ENCODE assay signal across 14 cellular contexts in genomic region chr19:3759482-3760254, GRCh38. TPM values are rescaled to one million over a fixed set of nuclear protein-coding genes. Genes with fewer than 3 reads are reported as not detected.
DNase-seq lines count a peak whose midpoint lies in the region; ATAC-seq and TF ChIP-seq lines count a peak whose summit lies in the region.
"Had no signal": no experiment of that assay in that cellular context is flagged by ENCODE, and none has a peak within 500 bp of the region (broad histone marks: within the 10 kb centered on the region; RNA-seq: fewer than 3 reads in every experiment).

No MANE protein-coding gene starts in this region.

- CTCF ChIA-PET in activated naive CD4-positive, alpha-beta T cell treated with anti-CD3 and anti-CD28 coated beads, Interleukin-2, amount 10 ng/mL, durations not matched to agents 7 days and 5 days (lab: Charles Lee), result interaction anchor here (0.9 kb wide), 1 partner anchor 63 kb away, joined by 4 read pairs; no protein-coding TSS in a partner anchor

- H3F3A ChIP-seq in OCI-LY1 (ENCODE audit: insufficient read depth, low read length), result no peaks in the 10 kb centered on the region

- H3K9me3 ChIP-seq in OCI-LY1 (ENCODE audit: low read length) (no peaks in the 10 kb centered on the region), skeletal muscle satellite cell (replicated peaks; ENCODE audit: low read length) (no peaks in the 10 kb centered on the region), aorta (ENCODE audit: control insufficient read depth, low read length) (no peaks in the 10 kb centered on the region)
- H3K9me3 ChIP-seq: pancreas had no signal

- H3K4me1 Mint-ChIP-seq in activated naive CD4-positive, alpha-beta T cell treated with anti-CD3 and anti-CD28 coated beads, Interleukin-2, amount 10 ng/mL, durations not matched to agents 7 days and 5 days, result peaks cover 50% of the 10 kb centered on the region
- H3K4me1 Mint-ChIP-seq in effector memory CD8-positive, alpha-beta T cell (ENCODE audit: low read depth in 2 of 2), result peaks cover 31 to 38% of the 10 kb centered on the region in 2 donors
- peaks cover 19% of the 10 kb centered on the region for H3K4me1 Mint-ChIP-seq in CD14-positive monocyte

- H3K36me3 Mint-ChIP-seq in activated naive CD4-positive, alpha-beta T cell treated with anti-CD3 and anti-CD28 coated beads, Interleukin-2, amount 10 ng/mL, durations not matched to agents 7 days and 5 days, result peaks cover 32% of the 10 kb centered on the region
- peaks cover 7 to 13% of the 10 kb centered on the region in 2 donors for H3K36me3 Mint-ChIP-seq in activated naive CD4-positive, alpha-beta T cell treated with anti-CD3 and anti-CD28 coated beads, Interleukin-2, amount 50 U/mL, for 72 hours
- H3K36me3 Mint-ChIP-seq in effector memory CD8-positive, alpha-beta T cell (ENCODE audit: insufficient read depth), result peaks cover 56% of the 10 kb centered on the region
- H3K36me3 Mint-ChIP-seq in CD14-positive monocyte, result peaks cover 5 to 30% of the 10 kb centered on the region in 2 donors

- H3K4me1 ChIP-seq in OCI-LY1 (ENCODE audit: insufficient read depth, low read length, severe bottlenecking) (peaks cover 25% of the 10 kb centered on the region), skeletal muscle satellite cell (ENCODE audit: control insufficient read depth, insufficient read depth, low read length) (peaks cover 18% of the 10 kb centered on the region), aorta (ENCODE audit: control insufficient read depth in 1 of 2, insufficient read depth in 2 of 2, low read length in 2 of 2) (no peaks in the 10 kb centered on the region)

- H3K4me3 Mint-ChIP-seq in activated naive CD4-positive, alpha-beta T cell treated with anti-CD3 and anti-CD28 coated beads, Interleukin-2, amount 10 ng/mL, durations not matched to agents 7 days and 5 days, result peak overlapping the region; percentile 96
- H3K4me3 Mint-ChIP-seq in effector memory CD8-positive, alpha-beta T cell, result peak overlapping the region; percentile 37 to 98
- H3K4me3 Mint-ChIP-seq in CD14-positive monocyte, result no peak overlapping the region

- no peak overlapping the region for H3K27ac Mint-ChIP-seq in activated naive CD4-positive, alpha-beta T cell treated with anti-CD3 and anti-CD28 coated beads, Interleukin-2, amount 10 ng/mL, durations not matched to agents 7 days and 5 days
- H3K27ac Mint-ChIP-seq in activated naive CD4-positive, alpha-beta T cell treated with anti-CD3 and anti-CD28 coated beads, Interleukin-2, amount 50 U/mL, for 72 hours, result peak overlapping the region in 1 of 2 donors; percentile 98
- H3K27ac Mint-ChIP-seq in effector memory CD8-positive, alpha-beta T cell, result peak overlapping the region in 1 of 2 donors; percentile 100
- no peak overlapping the region for H3K27ac Mint-ChIP-seq in CD14-positive monocyte

- H3K27me3 Mint-ChIP-seq in activated naive CD4-positive, alpha-beta T cell treated with anti-CD3 and anti-CD28 coated beads, Interleukin-2, amount 10 ng/mL, durations not matched to agents 7 days and 5 days, result peaks cover 6% of the 10 kb centered on the region
- no peaks in the 10 kb centered on the region for H3K27me3 Mint-ChIP-seq in effector memory CD8-positive, alpha-beta T cell
- H3K27me3 Mint-ChIP-seq in CD14-positive monocyte (ENCODE audit: low read depth in 3 of 3), result peaks cover 0 to 3% (median 2%) of the 10 kb centered on the region in 3 donors

- H4K20me1 ChIP-seq in OCI-LY1 (ENCODE audit: insufficient read depth, low read length), result no peaks in the 10 kb centered on the region

- ATAC-seq in activated naive CD4-positive, alpha-beta T cell treated with anti-CD3 and anti-CD28 coated beads, Interleukin-2, amount 50 U/mL, for 72 hours, result no peak
- no peak for ATAC-seq in effector memory CD8-positive, alpha-beta T cell (replicated peaks)
- ATAC-seq in aorta (ENCODE audit: low FRiP score), result no peak
- ATAC-seq: pancreas had no signal

- H3K4me3 ChIP-seq in OCI-LY1 (ENCODE audit: low read depth, low read length, poor library complexity, severe bottlenecking) (peak overlapping the region; percentile 84), skeletal muscle satellite cell (ENCODE audit: low read length) (no peak overlapping the region), aorta (ENCODE audit: low read length in 2 of 2) (no peak overlapping the region)

- H3K9ac ChIP-seq in OCI-LY1 (ENCODE audit: low read length) (no peak overlapping the region; the same call in 1 of the 2 replicates), skeletal muscle satellite cell (ENCODE audit: low read depth, low read length) (no peak overlapping the region)

- no peaks in the 10 kb centered on the region for H3K9me2 ChIP-seq in OCI-LY1 (ENCODE audit: low read depth, low read length)

- no peaks in the 10 kb centered on the region for H3K79me2 ChIP-seq in OCI-LY1 (ENCODE audit: insufficient read depth, low read length)

- no peaks in the 10 kb centered on the region for H3K27me3 ChIP-seq in OCI-LY1 (ENCODE audit: insufficient read depth, low read length)
- no peaks in the 10 kb centered on the region for H3K27me3 ChIP-seq in skeletal muscle satellite cell (ENCODE audit: control insufficient read depth, insufficient read depth, low read length)
- no peaks in the 10 kb centered on the region for H3K27me3 ChIP-seq in aorta (ENCODE audit: control insufficient read depth in 1 of 2, insufficient read depth in 2 of 2, low read length in 1 of 2)
- H3K27me3 ChIP-seq: pancreas had no signal

- H3K36me3 ChIP-seq in OCI-LY1 (ENCODE audit: insufficient read depth, low read length), result peaks cover 18% of the 10 kb centered on the region; the same call in 1 of the 2 replicates
- H3K36me3 ChIP-seq in skeletal muscle satellite cell (ENCODE audit: insufficient read depth, low read length), result peaks cover 6% of the 10 kb centered on the region
- no peaks in the 10 kb centered on the region for H3K36me3 ChIP-seq in aorta (ENCODE audit: control insufficient read depth in 1 of 2, insufficient read depth in 2 of 2, low read length in 1 of 2)
- H3K36me3 ChIP-seq: pancreas had no signal

- intact Hi-C loops in CD14-positive monocyte (cut with micrococcal nuclease) (loop anchor here in 1 of 2 donors (5.0 kb wide), 1 partner anchor 63 kb away; no protein-coding TSS in a partner anchor), aorta (cut with DNase I) (loop anchor here in 1 of 2 donors (5.0 kb wide), 2 partner anchors 213 to 228 kb away; partner anchors contain the start of genes DAPK3 and EEF2)

- no peak overlapping the region for H2AFZ ChIP-seq in OCI-LY1 (ENCODE audit: low read length)

- WGBS in aorta, 2 donors, result 85 to 86% methylated on average over 19 of the region's 19 CpGs

- TF ChIP-seq CTCF in OCI-LY1 (IDR thresholded peaks at IDR 0.05; ENCODE audit: low read length), result no peak
- no peak for TF ChIP-seq CTCF in CD14-positive monocyte (IDR thresholded peaks at IDR 0.05)

- H3K27ac ChIP-seq in OCI-LY1 (ENCODE audit: low read depth, low read length, poor library complexity, severe bottlenecking) (no peak overlapping the region), aorta (ENCODE audit: low read depth in 1 of 2, low read length in 2 of 2) (no peak overlapping the region)
- H3K27ac ChIP-seq: pancreas had no signal

- H3K9me3 Mint-ChIP-seq in activated naive CD4-positive, alpha-beta T cell treated with anti-CD3 and anti-CD28 coated beads, Interleukin-2, amount 10 ng/mL, durations not matched to agents 7 days and 5 days, result no peaks in the 10 kb centered on the region
- H3K9me3 Mint-ChIP-seq in activated naive CD4-positive, alpha-beta T cell treated with anti-CD3 and anti-CD28 coated beads, Interleukin-2, amount 50 U/mL, for 72 hours, result no peaks in the 10 kb centered on the region
- H3K9me3 Mint-ChIP-seq in effector memory CD8-positive, alpha-beta T cell, result peaks cover 0 to 3% of the 10 kb centered on the region in 2 donors
- no peaks in the 10 kb centered on the region for H3K9me3 Mint-ChIP-seq in CD14-positive monocyte

- DNase-seq in activated naive CD4-positive, alpha-beta T cell treated with anti-CD3 and anti-CD28 coated beads, Interleukin-2, amount 10 ng/mL, durations not matched to agents 7 days and 5 days, result no peak
- DNase-seq in activated naive CD4-positive, alpha-beta T cell treated with anti-CD3 and anti-CD28 coated beads, Interleukin-2, amount 50 U/mL, for 72 hours (ENCODE audit: low spot score in 2 of 2), result no peak
- no peak for DNase-seq in effector memory CD8-positive, alpha-beta T cell
- DNase-seq in CD14-positive monocyte (ENCODE audit: low spot score) (no peak), aorta (no peak), mesenteric fat pad (ENCODE audit: low spot score) (no peak)
- DNase-seq: activated CD4-positive, alpha-beta T cell treated with anti-CD3 and anti-CD28 coated beads, Interleukin-2, amount 50 U/mL, for 1 hour; DMS79; immature natural killer cell; NCI-H187; NCI-H524 had no signal

- H3K4me2 ChIP-seq in OCI-LY1 (ENCODE audit: low read length) (peak overlapping the region; percentile 75; the same call in 1 of the 2 replicates), skeletal muscle satellite cell (ENCODE audit: low read length) (peak overlapping the region; percentile 41)

RNA-seq across cellular contexts. Expression of gene APBA3, which starts 1.8 kb away (rescaled TPM):
- total RNA-seq in activated naive CD4-positive, alpha-beta T cell treated with anti-CD3 and anti-CD28 coated beads, Interleukin-2, amount 50 U/mL, for 72 hours, result 10 to 100 TPM; 44.6 to 61.7 TPM
- 15.0 and 21.6 TPM in 2 replicates for total RNA-seq in skeletal muscle satellite cell (2012; rRNA removed)
- polyA plus RNA-seq in CD14-positive monocyte (10 to 100 TPM; 14.5 to 16.1 TPM), aorta (10 to 100 TPM in 1 of 2 donors, 1 to 10 TPM in 1; 7.1 to 25.6 TPM)
- total RNA-seq in aorta (10 to 100 TPM; 15.7 to 24.3 TPM), mesenteric fat pad (12.1 TPM)

RNA-seq across cellular contexts. Expression of gene MRPL54, which starts 2.8 kb away (rescaled TPM):
- total RNA-seq in activated naive CD4-positive, alpha-beta T cell treated with anti-CD3 and anti-CD28 coated beads, Interleukin-2, amount 50 U/mL, for 72 hours, result 10 to 100 TPM; 15.7 to 68.7 TPM
- total RNA-seq in skeletal muscle satellite cell (2012; rRNA removed), result 56.5 and 65.5 TPM in 2 replicates
- polyA plus RNA-seq in CD14-positive monocyte (100 to 1,000 TPM; 115 to 133 TPM), aorta (100 to 1,000 TPM in 1 of 2 donors, 10 to 100 TPM in 1; 88.7 to 125 TPM)
- total RNA-seq in aorta (10 to 100 TPM; 39.6 to 40.7 TPM), mesenteric fat pad (72.7 TPM)

RNA-seq across cellular contexts. Expression of gene RAX2, which starts 12.4 kb away (rescaled TPM):
- not detected for total RNA-seq in activated naive CD4-positive, alpha-beta T cell treated with anti-CD3 and anti-CD28 coated beads, Interleukin-2, amount 50 U/mL, for 72 hours
- not detected in 2 replicates for total RNA-seq in skeletal muscle satellite cell (2012; rRNA removed)
- polyA plus RNA-seq in CD14-positive monocyte (not detected), aorta (not detected)
- total RNA-seq in aorta (not detected), mesenteric fat pad (not detected)
- total RNA-seq: pancreas had no signal
- polyA plus RNA-seq: immature natural killer cell, pancreas had no signal

RNA-seq across cellular contexts. Expression of gene MATK, which starts 26.5 kb away (rescaled TPM):
- total RNA-seq in activated naive CD4-positive, alpha-beta T cell treated with anti-CD3 and anti-CD28 coated beads, Interleukin-2, amount 50 U/mL, for 72 hours, result 10 to 100 TPM in 1 of 2 donors, 1 to 10 TPM in 1; 7.4 to 27.8 TPM
- total RNA-seq in skeletal muscle satellite cell (2012; rRNA removed), result 0.44 and 2.0 TPM in 2 replicates
- under 1 TPM; 0.20 to 0.44 TPM for polyA plus RNA-seq in CD14-positive monocyte
- 1 to 10 TPM; 1.9 to 2.0 TPM for total RNA-seq in aorta
- 1 to 10 TPM; 1.7 to 5.5 TPM for polyA plus RNA-seq in aorta
- total RNA-seq in mesenteric fat pad, result 3.3 TPM

RNA-seq across cellular contexts. Expression of gene TJP3, which starts 51.5 kb away (rescaled TPM):
- 1 to 10 TPM; 2.6 to 6.3 TPM for total RNA-seq in activated naive CD4-positive, alpha-beta T cell treated with anti-CD3 and anti-CD28 coated beads, Interleukin-2, amount 50 U/mL, for 72 hours
- total RNA-seq in skeletal muscle satellite cell (2012; rRNA removed), result under 0.01 TPM in 1 of 2 replicates, not detected in the other
- polyA plus RNA-seq in CD14-positive monocyte (not detected), aorta (10 to 100 TPM in 1 of 2 donors, under 1 TPM in 1; 0.84 to 29.2 TPM)
- total RNA-seq in aorta (under 1 TPM; 0.26 to 0.60 TPM), mesenteric fat pad (0.39 TPM)

Comparison
In these comparisons a context has a peak if more than half of its experiments do, and no peak if none do; other contexts are left out.
1. H3K4me3 Mint-ChIP-seq: peak in activated naive CD4-positive, alpha-beta T cell treated with anti-CD3 and anti-CD28 coated beads, Interleukin-2, amount 10 ng/mL, durations not matched to agents 7 days and 5 days (single experiment) and effector memory CD8-positive, alpha-beta T cell (2 of 2); none in CD14-positive monocyte (0 of 2).